Comparison of ENCODE assay signal across 15 cellular contexts in genomic region chr17:55168970-55169687, GRCh38.
DNase-seq lines count a peak whose midpoint lies in the region; ATAC-seq and TF ChIP-seq lines count a peak whose summit lies in the region.
"Had no signal": no experiment of that assay in that cellular context is flagged by ENCODE, and none has a peak within 500 bp of the region (broad histone marks: within the 10 kb centered on the region; RNA-seq: fewer than 3 reads in every experiment).

No MANE protein-coding gene starts in this region.

- H3K27me3 Mint-ChIP-seq in activated T-helper 2 cell treated with anti-CD3 and anti-CD28 coated beads, Interferon-gamma antibody, Interleukin-2, Interleukin-4, amounts not matched to agents 10 μg/mL and 5 μg/mL and 100 μg/mL, durations not matched to agents 14 hours and 24 hours and 36 hours (ENCODE audit: low read depth): no peaks in the 10 kb centered on the region
- H3K27me3 Mint-ChIP-seq: activated naive CD8-positive, alpha-beta T cell treated with anti-CD3 and anti-CD28 coated beads, Interleukin-2, amount 10 ng/mL, durations not matched to agents 7 days and 5 days; CD4-positive, alpha-beta T cell; naive thymus-derived CD4-positive, alpha-beta T cell had no signal

- no peaks in the 10 kb centered on the region for H3K4me1 Mint-ChIP-seq in activated T-helper 2 cell treated with anti-CD3 and anti-CD28 coated beads, Interferon-gamma antibody, Interleukin-2, Interleukin-4, amounts not matched to agents 10 μg/mL and 5 μg/mL and 100 μg/mL, durations not matched to agents 14 hours and 24 hours and 36 hours (ENCODE audit: low read depth)
- H3K4me1 Mint-ChIP-seq: activated naive CD8-positive, alpha-beta T cell treated with anti-CD3 and anti-CD28 coated beads, Interleukin-2, amount 10 ng/mL, durations not matched to agents 7 days and 5 days; naive thymus-derived CD4-positive, alpha-beta T cell had no signal

- DNase-seq in GM10266 (ENCODE audit: extremely low spot score): peak; percentile 26
- peak; percentile 24 for DNase-seq in GM19238 (ENCODE audit: insufficient read length, low spot score)
- no peak for DNase-seq in activated CD4-positive, CD25-positive, alpha-beta regulatory T cell treated with anti-CD3 and anti-CD28 coated beads, Interleukin-2, amount 50 U/mL, for 72 hours
- DNase-seq in activated T-helper 2 cell treated with anti-CD3 and anti-CD28 coated beads, Interferon-gamma antibody, Interleukin-2, Interleukin-4, amounts not matched to agents 10 μg/mL and 5 μg/mL and 100 μg/mL, durations not matched to agents 14 hours and 24 hours and 36 hours (ENCODE audit: low spot score): no peak
- no peak for DNase-seq in MV-4-11 (lab: John Stamatoyannopoulos, UW)
- DNase-seq in A172 (ENCODE audit: low spot score): no peak
- DNase-seq: activated CD4-positive, alpha-beta T cell treated with anti-CD3 and anti-CD28 coated beads for 1 hour; activated naive CD8-positive, alpha-beta T cell treated with anti-CD3 and anti-CD28 coated beads, Interleukin-2, amount 10 ng/mL, durations not matched to agents 7 days and 5 days; CD4-positive, alpha-beta T cell; effector CD8-positive, alpha-beta T cell; naive thymus-derived CD4-positive, alpha-beta T cell; stimulated activated CD4-positive, alpha-beta T cell treated with anti-CD3 and anti-CD28 coated beads, Interleukin-2, amount 100 ng/mL, for 24 hours; tibial artery had no signal

- ATAC-seq in HG02678 (IDR thresholded peaks at IDR 0.05; ENCODE audit: unreplicated experiment) (peak; percentile 91), HG03469 (IDR thresholded peaks at IDR 0.05; ENCODE audit: unreplicated experiment) (peak; percentile 91)
- ATAC-seq: naive thymus-derived CD4-positive, alpha-beta T cell had no signal

- H3K9me3 Mint-ChIP-seq in activated T-helper 2 cell treated with anti-CD3 and anti-CD28 coated beads, Interferon-gamma antibody, Interleukin-2, Interleukin-4, amounts not matched to agents 10 μg/mL and 5 μg/mL and 100 μg/mL, durations not matched to agents 14 hours and 24 hours and 36 hours: peaks cover 4% of the 10 kb centered on the region
- H3K9me3 Mint-ChIP-seq: activated naive CD8-positive, alpha-beta T cell treated with anti-CD3 and anti-CD28 coated beads, Interleukin-2, amount 10 ng/mL, durations not matched to agents 7 days and 5 days had no signal

- H3K36me3 Mint-ChIP-seq in activated T-helper 2 cell treated with anti-CD3 and anti-CD28 coated beads, Interferon-gamma antibody, Interleukin-2, Interleukin-4, amounts not matched to agents 10 μg/mL and 5 μg/mL and 100 μg/mL, durations not matched to agents 14 hours and 24 hours and 36 hours (ENCODE audit: low read depth): no peaks in the 10 kb centered on the region

- intact Hi-C loops in activated T-helper 2 cell treated with anti-CD3 and anti-CD28 coated beads, Interferon-gamma antibody, Interleukin-2, Interleukin-4, amounts not matched to agents 10 μg/mL and 5 μg/mL and 100 μg/mL, durations not matched to agents 14 hours and 24 hours and 36 hours (cut with micrococcal nuclease): no loop called here

- H3K27ac Mint-ChIP-seq in activated T-helper 2 cell treated with anti-CD3 and anti-CD28 coated beads, Interferon-gamma antibody, Interleukin-2, Interleukin-4, amounts not matched to agents 10 μg/mL and 5 μg/mL and 100 μg/mL, durations not matched to agents 14 hours and 24 hours and 36 hours: no peak overlapping the region
- H3K27ac Mint-ChIP-seq: activated naive CD8-positive, alpha-beta T cell treated with anti-CD3 and anti-CD28 coated beads, Interleukin-2, amount 10 ng/mL, durations not matched to agents 7 days and 5 days; CD4-positive, alpha-beta T cell; naive thymus-derived CD4-positive, alpha-beta T cell had no signal

- TF ChIP-seq CTCF in GM10266 (IDR thresholded peaks at IDR 0.05; ENCODE audit: control insufficient read depth, insufficient read depth, low read depth, missing control alignments): no peak

- no peak overlapping the region for H3K4me3 Mint-ChIP-seq in activated T-helper 2 cell treated with anti-CD3 and anti-CD28 coated beads, Interferon-gamma antibody, Interleukin-2, Interleukin-4, amounts not matched to agents 10 μg/mL and 5 μg/mL and 100 μg/mL, durations not matched to agents 14 hours and 24 hours and 36 hours (ENCODE audit: low read depth)
- H3K4me3 Mint-ChIP-seq: activated naive CD8-positive, alpha-beta T cell treated with anti-CD3 and anti-CD28 coated beads, Interleukin-2, amount 10 ng/mL, durations not matched to agents 7 days and 5 days; CD4-positive, alpha-beta T cell; naive thymus-derived CD4-positive, alpha-beta T cell had no signal

Comparison
In these comparisons a context has a peak if more than half of its experiments do, and no peak if none do; other contexts are left out.
1. DNase-seq: peak in GM10266 (single experiment) and GM19238 (single experiment); none in activated CD4-positive, CD25-positive, alpha-beta regulatory T cell treated with anti-CD3 and anti-CD28 coated beads, Interleukin-2, amount 50 U/mL, for 72 hours (single experiment), activated T-helper 2 cell treated with anti-CD3 and anti-CD28 coated beads, Interferon-gamma antibody, Interleukin-2, Interleukin-4, amounts not matched to agents 10 μg/mL and 5 μg/mL and 100 μg/mL, durations not matched to agents 14 hours and 24 hours and 36 hours (single experiment), MV-4-11 (single experiment) and A172 (single experiment).